Comparison of ENCODE assay signal across 13 cellular contexts in genomic region chr3:10370429-10370828, GRCh38. TPM values are rescaled to one million over a fixed set of nuclear protein-coding genes. Genes with fewer than 3 reads are reported as not detected.
DNase-seq lines count a peak whose midpoint lies in the region; ATAC-seq and TF ChIP-seq lines count a peak whose summit lies in the region.
"Had no signal": no experiment of that assay in that cellular context is flagged by ENCODE, and none has a peak within 500 bp of the region (broad histone marks: within the 10 kb centered on the region; RNA-seq: fewer than 3 reads in every experiment).

No MANE protein-coding gene starts in this region.

- peaks cover 14% of the 10 kb centered on the region for H3K27me3 Mint-ChIP-seq in activated CD8-positive, alpha-beta T cell treated with anti-CD3 and anti-CD28 coated beads for 36 hours
- peaks cover 16% of the 10 kb centered on the region for H3K27me3 Mint-ChIP-seq in activated CD8-positive, alpha-beta T cell treated with anti-CD3 and anti-CD28 coated beads, Interleukin-2, amount 10 ng/mL, durations not matched to agents 7 days and 5 days (ENCODE audit: low read depth)
- peaks cover 6 to 10% of the 10 kb centered on the region in 2 donors for H3K27me3 Mint-ChIP-seq in stimulated activated naive B cell treated with anti-CD40 and anti-IgM and Interleukin-4, amounts not matched to agents 10 μg/mL and 1 μg/mL and 100 μg/mL, for 72 hours

- no peak for TF ChIP-seq CTCF in activated CD8-positive, alpha-beta T cell treated with anti-CD3 and anti-CD28 coated beads for 36 hours (IDR thresholded peaks at IDR 0.05)
- TF ChIP-seq CTCF in fibroblast of mammary gland (conservative IDR thresholded peaks at IDR 0.05; ENCODE audit: control insufficient read depth, insufficient read depth, low read depth, low read length) (no peak), RWPE1 (conservative IDR thresholded peaks at IDR 0.05; ENCODE audit: low read depth) (no peak)

- DNase-seq in activated CD8-positive, alpha-beta T cell treated with anti-CD3 and anti-CD28 coated beads for 36 hours, result no peak
- DNase-seq in activated CD8-positive, alpha-beta T cell treated with anti-CD3 and anti-CD28 coated beads, Interleukin-2, amount 10 ng/mL, durations not matched to agents 7 days and 5 days, result no peak
- DNase-seq in SIG-M5 (lab: John Stamatoyannopoulos, UW) (peak; percentile 51), fibroblast of mammary gland (ENCODE audit: low read depth) (peak; percentile 71), RWPE1 (ENCODE audit: low spot score) (no peak)
- DNase-seq in stimulated activated naive B cell treated with anti-CD40 and anti-IgM and Interleukin-4, amounts not matched to agents 10 μg/mL and 1 μg/mL and 100 μg/mL, for 72 hours, result no peak
- DNase-seq: activated naive CD4-positive, alpha-beta T cell; foreskin melanocyte; NCI-H1436; T-helper 17 cell had no signal

- CTCF ChIA-PET in activated CD8-positive, alpha-beta T cell treated with anti-CD3 and anti-CD28 coated beads for 36 hours (lab: Charles Lee), result interaction anchor here (1.2 kb wide), 1 partner anchor 26 kb away, joined by 4 read pairs; no protein-coding TSS in a partner anchor
- CTCF ChIA-PET in activated CD8-positive, alpha-beta T cell treated with anti-CD3 and anti-CD28 coated beads, Interleukin-2, amount 10 ng/mL, durations not matched to agents 7 days and 5 days (lab: Charles Lee), result interaction anchor here (0.9 kb wide), 1 partner anchor 368 kb away, joined by 3 read pairs; no protein-coding TSS in a partner anchor
- CTCF ChIA-PET in RWPE1 (lab: Yijun Ruan, JAX), result no interaction called here

- POLR2A ChIA-PET in activated CD8-positive, alpha-beta T cell treated with anti-CD3 and anti-CD28 coated beads for 36 hours (lab: Charles Lee), result no interaction called here
- POLR2A ChIA-PET in activated CD8-positive, alpha-beta T cell treated with anti-CD3 and anti-CD28 coated beads, Interleukin-2, amount 10 ng/mL, durations not matched to agents 7 days and 5 days (lab: Charles Lee), result no interaction called here
- POLR2A ChIA-PET in RWPE1 (lab: Yijun Ruan, JAX; ENCODE audit: low non-redundant PET), result no interaction called here

- H3K36me3 Mint-ChIP-seq in activated CD8-positive, alpha-beta T cell treated with anti-CD3 and anti-CD28 coated beads for 36 hours (ENCODE audit: low read depth), result no peaks in the 10 kb centered on the region
- no peaks in the 10 kb centered on the region for H3K36me3 Mint-ChIP-seq in activated CD8-positive, alpha-beta T cell treated with anti-CD3 and anti-CD28 coated beads, Interleukin-2, amount 10 ng/mL, durations not matched to agents 7 days and 5 days (ENCODE audit: low read depth)
- H3K36me3 Mint-ChIP-seq in stimulated activated naive B cell treated with anti-CD40 and anti-IgM and Interleukin-4, amounts not matched to agents 10 μg/mL and 1 μg/mL and 100 μg/mL, for 72 hours, result peaks cover 0 to 3% of the 10 kb centered on the region in 2 donors

- no peak overlapping the region for H3K27ac ChIP-seq in RWPE1

- H3K9me3 Mint-ChIP-seq in activated CD8-positive, alpha-beta T cell treated with anti-CD3 and anti-CD28 coated beads for 36 hours, result peaks cover 3% of the 10 kb centered on the region
- H3K9me3 Mint-ChIP-seq in activated CD8-positive, alpha-beta T cell treated with anti-CD3 and anti-CD28 coated beads, Interleukin-2, amount 10 ng/mL, durations not matched to agents 7 days and 5 days (ENCODE audit: insufficient read depth), result no peaks in the 10 kb centered on the region
- peaks cover 1 to 3% of the 10 kb centered on the region in 2 donors for H3K9me3 Mint-ChIP-seq in stimulated activated naive B cell treated with anti-CD40 and anti-IgM and Interleukin-4, amounts not matched to agents 10 μg/mL and 1 μg/mL and 100 μg/mL, for 72 hours

- intact Hi-C loops in activated CD8-positive, alpha-beta T cell treated with anti-CD3 and anti-CD28 coated beads for 36 hours (cut with micrococcal nuclease), result no loop called here

- no peak overlapping the region for H3K27ac Mint-ChIP-seq in activated CD8-positive, alpha-beta T cell treated with anti-CD3 and anti-CD28 coated beads for 36 hours
- no peak overlapping the region for H3K27ac Mint-ChIP-seq in activated CD8-positive, alpha-beta T cell treated with anti-CD3 and anti-CD28 coated beads, Interleukin-2, amount 10 ng/mL, durations not matched to agents 7 days and 5 days
- H3K27ac Mint-ChIP-seq in stimulated activated naive B cell treated with anti-CD40 and anti-IgM and Interleukin-4, amounts not matched to agents 10 μg/mL and 1 μg/mL and 100 μg/mL, for 72 hours, result no peak overlapping the region
- H3K27ac Mint-ChIP-seq: T-helper 17 cell had no signal

- peak; percentile 20 for ATAC-seq in activated CD8-positive, alpha-beta T cell treated with anti-CD3 and anti-CD28 coated beads for 36 hours
- ATAC-seq in activated CD8-positive, alpha-beta T cell treated with anti-CD3 and anti-CD28 coated beads, Interleukin-2, amount 10 ng/mL, durations not matched to agents 7 days and 5 days, result no peak
- ATAC-seq in stimulated activated naive B cell treated with anti-CD40 and anti-IgM and Interleukin-4, amounts not matched to agents 10 μg/mL and 1 μg/mL and 100 μg/mL, for 72 hours (replicated peaks), result peak; percentile 67 to 70
- ATAC-seq in HG02981 (IDR thresholded peaks at IDR 0.05; ENCODE audit: unreplicated experiment) (no peak), HG03108 (IDR thresholded peaks at IDR 0.05; ENCODE audit: unreplicated experiment) (no peak)
- ATAC-seq: T-helper 17 cell had no signal

- no peak overlapping the region for H3K4me3 ChIP-seq in fibroblast of mammary gland (ENCODE audit: control insufficient read depth, low read depth, low read length)

- H3K4me3 Mint-ChIP-seq in activated CD8-positive, alpha-beta T cell treated with anti-CD3 and anti-CD28 coated beads for 36 hours, result no peak overlapping the region
- no peak overlapping the region for H3K4me3 Mint-ChIP-seq in activated CD8-positive, alpha-beta T cell treated with anti-CD3 and anti-CD28 coated beads, Interleukin-2, amount 10 ng/mL, durations not matched to agents 7 days and 5 days
- no peak overlapping the region for H3K4me3 Mint-ChIP-seq in stimulated activated naive B cell treated with anti-CD40 and anti-IgM and Interleukin-4, amounts not matched to agents 10 μg/mL and 1 μg/mL and 100 μg/mL, for 72 hours
- H3K4me3 Mint-ChIP-seq: neural crest cell, T-helper 17 cell had no signal

- peaks cover 24% of the 10 kb centered on the region for H3K4me1 Mint-ChIP-seq in activated CD8-positive, alpha-beta T cell treated with anti-CD3 and anti-CD28 coated beads for 36 hours (ENCODE audit: low read depth)
- no peaks in the 10 kb centered on the region for H3K4me1 Mint-ChIP-seq in activated CD8-positive, alpha-beta T cell treated with anti-CD3 and anti-CD28 coated beads, Interleukin-2, amount 10 ng/mL, durations not matched to agents 7 days and 5 days (ENCODE audit: low read depth)
- H3K4me1 Mint-ChIP-seq in stimulated activated naive B cell treated with anti-CD40 and anti-IgM and Interleukin-4, amounts not matched to agents 10 μg/mL and 1 μg/mL and 100 μg/mL, for 72 hours, result peaks cover 7 to 8% of the 10 kb centered on the region in 2 donors

RNA-seq across cellular contexts. Expression of gene SEC13, which starts 49.5 kb away (rescaled TPM):
- total RNA-seq in activated CD8-positive, alpha-beta T cell treated with anti-CD3 and anti-CD28 coated beads for 36 hours, result 10 to 100 TPM; 89.7 to 89.8 TPM
- total RNA-seq in activated CD8-positive, alpha-beta T cell treated with anti-CD3 and anti-CD28 coated beads, Interleukin-2, amount 10 ng/mL, durations not matched to agents 7 days and 5 days, result 10 to 100 TPM; 93.2 to 95.0 TPM

Comparison
In these comparisons a context has a peak if more than half of its experiments do, and no peak if none do; other contexts are left out.
1. ATAC-seq: peak in activated CD8-positive, alpha-beta T cell treated with anti-CD3 and anti-CD28 coated beads for 36 hours (single experiment) and stimulated activated naive B cell treated with anti-CD40 and anti-IgM and Interleukin-4, amounts not matched to agents 10 μg/mL and 1 μg/mL and 100 μg/mL, for 72 hours (2 of 2); none in activated CD8-positive, alpha-beta T cell treated with anti-CD3 and anti-CD28 coated beads, Interleukin-2, amount 10 ng/mL, durations not matched to agents 7 days and 5 days (single experiment), HG02981 (single experiment) and HG03108 (single experiment).
2. DNase-seq: peak in SIG-M5 (single experiment) and fibroblast of mammary gland (single experiment); none in activated CD8-positive, alpha-beta T cell treated with anti-CD3 and anti-CD28 coated beads for 36 hours (single experiment), activated CD8-positive, alpha-beta T cell treated with anti-CD3 and anti-CD28 coated beads, Interleukin-2, amount 10 ng/mL, durations not matched to agents 7 days and 5 days (single experiment), stimulated activated naive B cell treated with anti-CD40 and anti-IgM and Interleukin-4, amounts not matched to agents 10 μg/mL and 1 μg/mL and 100 μg/mL, for 72 hours (single experiment) and RWPE1 (single experiment).